Comparison of ENCODE assay signal across 11 cellular contexts in the genomic region with DNA sequence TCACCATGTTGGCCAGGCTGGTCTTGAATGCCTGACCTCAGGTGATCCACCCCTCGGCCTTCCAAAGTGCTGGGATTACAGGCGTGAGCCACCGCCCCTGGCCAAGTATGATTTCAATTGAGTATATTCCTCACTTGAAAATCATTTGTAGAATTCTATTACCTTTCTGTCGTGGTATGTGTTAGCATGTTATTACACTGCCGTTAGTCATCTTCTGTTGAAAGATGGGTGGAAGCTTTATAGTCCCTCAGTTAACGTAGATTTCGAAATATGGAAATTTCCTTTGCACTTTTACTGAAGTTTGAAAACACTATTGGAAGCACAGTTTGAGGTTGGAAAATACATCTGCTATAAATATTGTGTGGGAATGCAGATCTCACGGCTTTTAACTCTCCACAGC. TPM values are rescaled to one million over a fixed set of nuclear protein-coding genes. Genes with fewer than 3 reads are reported as not detected.
DNase-seq lines count a peak whose midpoint lies in the region; ATAC-seq, FAIRE-seq and TF ChIP-seq lines count a peak whose summit lies in the region.
"Had no signal": no experiment of that assay in that cellular context is flagged by ENCODE, and none has a peak within 500 bp of the region (broad histone marks: within the 10 kb centered on the region; RNA-seq: fewer than 3 reads in every experiment).

No MANE protein-coding gene starts in this region.

- TF ChIP-seq CTCF in NB4 (IDR thresholded peaks at IDR 0.05; ENCODE audit: low read depth, low read length) (no peak), K562 (IDR thresholded peaks at IDR 0.05 in 2 of 3, conservative IDR thresholded peaks at IDR 0.05 in 1 of 3; ENCODE audit: insufficient read depth in 2 of 3, low read depth in 1 of 3, low read length in 3 of 3) (no peak)

- no peaks in the 10 kb centered on the region for H3K9me1 ChIP-seq in K562 (ENCODE audit: control insufficient read depth, insufficient read depth, low read length)

- H3K18ac ChIP-seq in trophoblast cell (ENCODE audit: low read length), result no peak overlapping the region

- H3K9ac ChIP-seq in K562 (ENCODE audit: insufficient read depth in 1 of 2, low read depth in 2 of 2, low read length in 2 of 2) (no peak overlapping the region), trophoblast cell (ENCODE audit: low read length) (no peak overlapping the region)

- H3K36me3 ChIP-seq in K562 (ENCODE audit: control insufficient read depth, insufficient read depth, low read length), result peaks cover 5% of the 10 kb centered on the region; the same call in 2 of the 3 replicates
- H3K36me3 ChIP-seq in trophoblast cell (ENCODE audit: control insufficient read depth in 1 of 2, insufficient read depth in 2 of 2, low read length in 2 of 2), result peaks cover 1 to 3% of the 10 kb centered on the region in 2 experiments

- no peak overlapping the region for H3K23ac ChIP-seq in trophoblast cell (ENCODE audit: low read length)

- no peak overlapping the region for H2BK12ac ChIP-seq in trophoblast cell (ENCODE audit: low read length)

- no peak overlapping the region for H2BK120ac ChIP-seq in trophoblast cell (ENCODE audit: insufficient read depth, low read length, poor library complexity)

- H2AFZ ChIP-seq in K562 (ENCODE audit: low read depth, low read length) (no peak overlapping the region), trophoblast cell (ENCODE audit: insufficient read depth, low read length, poor library complexity) (no peak overlapping the region)

- in situ Hi-C loops in K562 (cut with MboI), result no loop called here

- H3K4me3 ChIP-seq in NB4 (ENCODE audit: low read depth, low read length), result no peak overlapping the region
- no peak overlapping the region for H3K4me3 ChIP-seq in K562
- no peak overlapping the region for H3K4me3 ChIP-seq in trophoblast cell (ENCODE audit: low read depth, low read length)
- H3K4me3 ChIP-seq: stomach had no signal

- peaks cover 6 to 16% of the 10 kb centered on the region in 2 experiments; a peak in 4 of 5 replicates for H3K4me1 ChIP-seq in K562 (replicated peaks in 1 of 2; ENCODE audit: control insufficient read depth in 2 of 2, insufficient read depth in 2 of 2, low read length in 2 of 2)
- no peaks in the 10 kb centered on the region for H3K4me1 ChIP-seq in trophoblast cell (ENCODE audit: control insufficient read depth in 1 of 2, insufficient read depth in 2 of 2, low read length in 2 of 2)

- FAIRE-seq in K562 (lab: Jason Lieb, UNC), result no peak
- FAIRE-seq: small intestine had no signal

- H3K4me2 ChIP-seq in K562 (ENCODE audit: insufficient read depth, low read length) (no peak overlapping the region), trophoblast cell (ENCODE audit: low read length) (no peak overlapping the region)

- no peak overlapping the region for H3K14ac ChIP-seq in trophoblast cell (ENCODE audit: low read length)

- WGBS in K562 (ENCODE audit: insufficient coverage, low coverage, missing lambda C conversion rate), result 63% methylated on average over 8 of the region's 8 CpGs
- WGBS in trophoblast cell (ENCODE audit: extremely low coverage, insufficient coverage, insufficient read length), result no CpG with 5 or more reads among the region's 8 CpGs

- peak; percentile 51 for DNase-seq in activated CD4-positive, alpha-beta T cell treated with anti-CD3 and anti-CD28 coated beads for 48 hours
- DNase-seq in activated CD4-positive, alpha-beta T cell treated with anti-CD3 and anti-CD28 coated beads, Interleukin-2, amount 50 U/mL, for 1 hour, result no peak
- DNase-seq in NB4 (ENCODE audit: low read depth) (peak; percentile 64), K562 (ENCODE audit: extremely low read depth in 1 of 4, low spot score in 3 of 4) (no peak), trophoblast cell (peak; percentile 90 to 94), NCI-H2227 treated with DMSO at 0.1 percent for 48 hours (lab: John Stamatoyannopoulos, UW) (no peak), caudate nucleus (lab: John Stamatoyannopoulos, UW) (no peak), C1 segment of cervical spinal cord (lab: John Stamatoyannopoulos, UW) (no peak)
- DNase-seq: activated effector memory CD4-positive, alpha-beta T cell treated with Interleukin-2 at 50 U/mL for 16 hours; small intestine; stomach had no signal

- no peaks in the 10 kb centered on the region for H3K27me3 ChIP-seq in K562 (ENCODE audit: control insufficient read depth in 2 of 2, insufficient read depth in 2 of 2, low read length in 2 of 2)
- no peaks in the 10 kb centered on the region for H3K27me3 ChIP-seq in trophoblast cell (ENCODE audit: insufficient read depth, low read length)
- H3K27me3 ChIP-seq: stomach had no signal

- TF ChIP-seq EP300 in K562 (IDR thresholded peaks at IDR 0.05; ENCODE audit: low read length), result no peak

- no TSS peak for BruUV-seq in K562 (replicated peaks; lab: Mats Ljungman, UMichigan)

- POLR2A ChIA-PET in K562 (lab: Yijun Ruan, JAX), result interaction anchor here (0.6 to 3.9 kb wide), 2 partner anchors 191 to 348 kb away, joined by 4 to 15 read pairs; a partner anchor contains a TSS

- no peak overlapping the region for H4K8ac ChIP-seq in trophoblast cell (ENCODE audit: low read depth, low read length)

- no peaks in the 10 kb centered on the region for H3K9me3 ChIP-seq in K562 (replicated peaks; ENCODE audit: control insufficient read depth, insufficient read depth, low read depth, low read length)
- no peaks in the 10 kb centered on the region for H3K9me3 ChIP-seq in trophoblast cell (ENCODE audit: insufficient read depth, low read depth, low read length)
- H3K9me3 ChIP-seq: stomach had no signal

- H3K79me2 ChIP-seq in K562 (ENCODE audit: control insufficient read depth, insufficient read depth, low read length), result no peaks in the 10 kb centered on the region
- no peaks in the 10 kb centered on the region for H3K79me2 ChIP-seq in trophoblast cell (ENCODE audit: control insufficient read depth, insufficient read depth, low read length, poor library complexity)

- no peaks in the 10 kb centered on the region for H4K20me1 ChIP-seq in K562 (replicated peaks; ENCODE audit: control insufficient read depth, insufficient read depth, low read length)

- CTCF ChIA-PET in K562 (lab: Yijun Ruan, JAX; ENCODE audit: low intra/inter-chr PET ratio), result no interaction called here

- TF ChIP-seq POLR2A in NB4 (IDR thresholded peaks at IDR 0.05; ENCODE audit: extremely low read depth, insufficient read length) (no peak), K562 (conservative IDR thresholded peaks at IDR 0.05) (no peak)

- H3K79me1 ChIP-seq in trophoblast cell (ENCODE audit: low read length), result no peaks in the 10 kb centered on the region

- ATAC-seq in K562, result no peak

- no peak for TF ChIP-seq RAD21 in K562 (CRISPR knock-in tag; conservative IDR thresholded peaks at IDR 0.05 in 1 of 2, IDR thresholded peaks at IDR 0.05 in 1 of 2)

- no peak overlapping the region for H3K4ac ChIP-seq in trophoblast cell (ENCODE audit: low read depth, low read length)

- no peak overlapping the region for H4K91ac ChIP-seq in trophoblast cell (ENCODE audit: low read depth, low read length)

- H2AK5ac ChIP-seq in trophoblast cell (ENCODE audit: low read length), result no peak overlapping the region

- H4K12ac ChIP-seq in trophoblast cell (ENCODE audit: low read depth, low read length), result no peak overlapping the region

- H2BK5ac ChIP-seq in trophoblast cell (ENCODE audit: low read depth, low read length, poor library complexity), result no peak overlapping the region

- intact Hi-C loops in K562 (cut with micrococcal nuclease), result loop anchor here (2.0 to 5.0 kb wide), 2 partner anchors 70 to 191 kb away; a partner anchor contains a TSS

- no peak overlapping the region for H3K27ac ChIP-seq in K562 (ENCODE audit: extremely low read depth, low read depth, low read length)
- no peak overlapping the region for H3K27ac ChIP-seq in trophoblast cell (ENCODE audit: low read depth, low read length)
- no peak overlapping the region for H3K27ac ChIP-seq in caudate nucleus (ENCODE audit: low read depth, low read length)
- H3K27ac ChIP-seq: stomach had no signal

RNA-seq across cellular contexts. Expression of a gene that starts 14.7 kb away (rescaled TPM):
- 40.5 and 65.8 TPM in 2 replicates for total RNA-seq in K562 (2011; cell fraction: chromatin; rRNA removed; ENCODE audit: low replicate concordance)
- total RNA-seq in K562 (2011; cell fraction: nucleolus; rRNA removed), result 24.2 and 27.4 TPM in 2 replicates
- total RNA-seq in K562 (2011; cell fraction: nucleoplasm; rRNA removed), result 31.9 and 45.0 TPM in 2 replicates
- 114 and 123 TPM in 2 replicates for total RNA-seq in K562 (2014; rRNA removed)
- total RNA-seq in K562 (2014; rRNA removed; fragmentation: Illumina TruSeq; extraction: Trizol), result 183 and 218 TPM in 2 replicates
- total RNA-seq in K562 (2015; rRNA removed; fragmentation: Illumina TruSeq; extraction: Trizol), result 227 and 257 TPM in 2 replicates
- total RNA-seq in K562 (2021), result 126 and 136 TPM in 2 replicates
- polyA plus RNA-seq in K562 (2011; rRNA removed), result 39.6 and 60.2 TPM in 2 replicates
- 11.3 and 24.4 TPM in 2 replicates for polyA plus RNA-seq in K562 (2011; cell fraction: cytosol; rRNA removed)
- polyA plus RNA-seq in K562 (2011; cell fraction: nucleus; rRNA removed), result 16.2 and 19.6 TPM in 2 replicates
- polyA plus RNA-seq in K562 (2012), result 60.1 and 72.9 TPM in 2 replicates
- 237 and 426 TPM in 2 replicates for polyA plus RNA-seq in K562 (2014; fragmentation: Illumina TruSeq; extraction: Trizol)
- polyA plus RNA-seq in K562 (2014; fragmentation: Nextera tagmentation; extraction: Ambion mirVana), result 100 to 1,000 TPM; 191 to 223 TPM
- polyA plus RNA-seq in K562 (2014; rRNA removed), result 92.9 and 137 TPM in 2 replicates
- 33.5 and 35.2 TPM in 2 replicates for polyA minus RNA-seq in K562 (2011; rRNA and poly(A)+ RNA removed)
- 14.6 and 19.8 TPM in 2 replicates for polyA minus RNA-seq in K562 (2011; cell fraction: cytosol; rRNA and poly(A)+ RNA removed)
- polyA minus RNA-seq in K562 (2011; cell fraction: nucleus; rRNA and poly(A)+ RNA removed), result 13.3 and 18.7 TPM in 2 replicates
- polyA plus RNA-seq in trophoblast cell (2013), result 64.3 and 68.6 TPM in 2 replicates

RNA-seq across cellular contexts. Expression of a gene that starts 33.5 kb away (rescaled TPM):
- 34.6 and 59.5 TPM in 2 replicates for total RNA-seq in K562 (2011; cell fraction: chromatin; rRNA removed; ENCODE audit: low replicate concordance)
- 27.5 and 32.0 TPM in 2 replicates for total RNA-seq in K562 (2011; cell fraction: nucleolus; rRNA removed)
- 53.5 and 77.3 TPM in 2 replicates for total RNA-seq in K562 (2011; cell fraction: nucleoplasm; rRNA removed)
- total RNA-seq in K562 (2014; rRNA removed) (61.1 and 63.2 TPM in 2 replicates), K562 (2014; rRNA removed; fragmentation: Illumina TruSeq; extraction: Trizol) (101 and 110 TPM in 2 replicates), K562 (2015; rRNA removed; fragmentation: Illumina TruSeq; extraction: Trizol) (82.8 and 87.0 TPM in 2 replicates), K562 (2021) (87.8 and 95.2 TPM in 2 replicates)
- polyA plus RNA-seq in K562 (2011; rRNA removed) (83.7 and 128 TPM in 2 replicates), K562 (2014; fragmentation: Illumina TruSeq; extraction: Trizol) (74.5 and 79.4 TPM in 2 replicates), K562 (2014; fragmentation: Nextera tagmentation; extraction: Ambion mirVana) (100 to 1,000 TPM; 142 to 152 TPM), K562 (2014; rRNA removed) (75.3 and 80.2 TPM in 2 replicates)
- polyA plus RNA-seq in K562 (2011; cell fraction: cytosol; rRNA removed), result 34.8 and 62.7 TPM in 2 replicates
- 22.7 and 26.1 TPM in 2 replicates for polyA plus RNA-seq in K562 (2011; cell fraction: nucleus; rRNA removed)
- 56.1 and 70.2 TPM in 2 replicates for polyA plus RNA-seq in K562 (2012)
- polyA minus RNA-seq in K562 (2011; rRNA and poly(A)+ RNA removed), result 63.4 and 80.3 TPM in 2 replicates
- 63.1 and 65.4 TPM in 2 replicates for polyA minus RNA-seq in K562 (2011; cell fraction: cytosol; rRNA and poly(A)+ RNA removed)
- polyA minus RNA-seq in K562 (2011; cell fraction: nucleus; rRNA and poly(A)+ RNA removed), result 26.1 and 35.9 TPM in 2 replicates
- polyA plus RNA-seq in trophoblast cell (2013), result 30.8 and 32.6 TPM in 2 replicates

Comparison
In these comparisons a context has a peak if more than half of its experiments do, and no peak if none do; other contexts are left out.
1. DNase-seq: peak in activated CD4-positive, alpha-beta T cell treated with anti-CD3 and anti-CD28 coated beads for 48 hours (single experiment), NB4 (single experiment) and trophoblast cell (2 of 2); none in activated CD4-positive, alpha-beta T cell treated with anti-CD3 and anti-CD28 coated beads, Interleukin-2, amount 50 U/mL, for 1 hour (single experiment), K562 (0 of 4), NCI-H2227 treated with DMSO at 0.1 percent for 48 hours (single experiment), caudate nucleus (0 of 61) and C1 segment of cervical spinal cord (0 of 14).